Comparison of ENCODE assay signal across 9 cellular contexts in the genomic region with DNA sequence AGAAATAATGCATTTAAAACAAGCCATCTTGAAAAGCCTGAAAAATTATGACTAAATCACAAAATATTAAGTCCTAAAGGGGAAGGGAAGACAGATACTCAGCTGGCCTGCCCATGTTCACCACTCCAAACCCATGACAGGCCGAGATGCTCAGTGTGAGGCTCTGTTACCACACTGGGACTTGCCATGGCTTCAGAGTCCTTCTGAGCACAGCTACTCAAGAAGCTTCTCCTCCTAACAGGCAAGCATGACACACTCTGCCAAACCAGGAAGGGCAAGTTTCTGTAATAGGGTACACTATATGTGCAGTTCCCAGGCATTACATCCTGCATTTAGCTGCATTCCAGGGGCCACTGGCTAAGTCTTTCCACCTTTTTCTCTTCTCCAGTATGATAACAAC. TPM values are rescaled to one million over a fixed set of nuclear protein-coding genes. Genes with fewer than 3 reads are reported as not detected.
A peak's percentile ranks its signal among the peaks of the same experiment; 100 is the strongest.
DNase-seq lines count a peak whose midpoint lies in the region; ATAC-seq and TF ChIP-seq lines count a peak whose summit lies in the region.
"Had no signal": no experiment of that assay in that cellular context is flagged by ENCODE, and none has a peak within 500 bp of the region (broad histone marks: within the 10 kb centered on the region; RNA-seq: fewer than 3 reads in every experiment).

No MANE protein-coding gene starts in this region.

- H3K27me3 ChIP-seq in testis, result no peaks in the 10 kb centered on the region

- H3K27ac Mint-ChIP-seq in natural killer cell, result peak overlapping the region; percentile 61 to 82

- H3K9me3 Mint-ChIP-seq in natural killer cell, result no peaks in the 10 kb centered on the region

- no peaks in the 10 kb centered on the region for H3K36me3 Mint-ChIP-seq in natural killer cell

- no peaks in the 10 kb centered on the region for H3K4me1 ChIP-seq in testis

- TF ChIP-seq CTCF in natural killer cell (IDR thresholded peaks at IDR 0.05), result no peak
- no peak for TF ChIP-seq CTCF in testis (IDR thresholded peaks at IDR 0.05)

- H3K9me3 ChIP-seq in testis, result no peaks in the 10 kb centered on the region

- H3K36me3 ChIP-seq in testis (ENCODE audit: low read depth, missing control alignments), result no peaks in the 10 kb centered on the region

- peak; percentile 39 for ATAC-seq in HG02610 (IDR thresholded peaks at IDR 0.05; ENCODE audit: unreplicated experiment)
- peak; percentile 7 for ATAC-seq in HG03575 (IDR thresholded peaks at IDR 0.05; ENCODE audit: extremely low read depth, insufficient number of reproducible peaks, low FRiP score, unreplicated experiment)
- peak; percentile 35 to 44 (median 37) for ATAC-seq in natural killer cell

- peaks cover 18% of the 10 kb centered on the region in 2 donors for H3K4me1 Mint-ChIP-seq in natural killer cell

- no peak overlapping the region for H3K4me3 Mint-ChIP-seq in natural killer cell

- no peak overlapping the region for H3K27ac ChIP-seq in testis

- peak; percentile 55 for DNase-seq in SIG-M5 treated with dmso at 0.1 percent for 504 hours (lab: John Stamatoyannopoulos, UW; ENCODE audit: unreplicated experiment)
- DNase-seq in SIG-M5 (lab: John Stamatoyannopoulos, UW), result no peak
- DNase-seq in natural killer cell, result no peak
- no peak for DNase-seq in activated effector memory CD4-positive, alpha-beta T cell treated with anti-CD3 and anti-CD28 coated beads, Interleukin-2, amount 50 U/mL, for 16 hours
- DNase-seq in testis, result no peak
- no peak for DNase-seq in NCI-H446 (lab: John Stamatoyannopoulos, UW)
- DNase-seq: NCI-H187 had no signal

- no peak for TF ChIP-seq POLR2A in testis (IDR thresholded peaks at IDR 0.05)

- WGBS in testis, 2 donors, result 100% methylated on average over 1 of the region's 1 CpG; no CpG with 5 or more reads in 1 of the 2 donors

- no peak overlapping the region for H3K4me3 ChIP-seq in testis

- intact Hi-C loops in natural killer cell (cut with micrococcal nuclease), result loop anchor here (1.0 kb wide), 1 partner anchor 79 kb away; no protein-coding TSS in a partner anchor
- intact Hi-C loops in testis (cut with DNase I; ENCODE audit: low total_unique reads), result loop anchor here (10.0 kb wide), 1 partner anchor 79 kb away; no protein-coding TSS in a partner anchor

- H3K27me3 Mint-ChIP-seq in natural killer cell (ENCODE audit: low read depth in 2 of 2), result peaks cover 0 to 6% of the 10 kb centered on the region in 2 donors

RNA-seq across cellular contexts. Expression of gene CYBB, which starts 34.0 kb away (rescaled TPM):
- total RNA-seq in natural killer cell, result 10 to 100 TPM; 11.3 to 25.6 (median 20.9) TPM
- 1 to 10 TPM; 1.3 to 4.2 TPM for total RNA-seq in testis
- 15.7 TPM for polyA plus RNA-seq in testis (ENCODE audit: insufficient read depth, low read depth, low replicate concordance)
